21 cellular contexts compared by ENCODE assay signal in the genomic region with DNA sequence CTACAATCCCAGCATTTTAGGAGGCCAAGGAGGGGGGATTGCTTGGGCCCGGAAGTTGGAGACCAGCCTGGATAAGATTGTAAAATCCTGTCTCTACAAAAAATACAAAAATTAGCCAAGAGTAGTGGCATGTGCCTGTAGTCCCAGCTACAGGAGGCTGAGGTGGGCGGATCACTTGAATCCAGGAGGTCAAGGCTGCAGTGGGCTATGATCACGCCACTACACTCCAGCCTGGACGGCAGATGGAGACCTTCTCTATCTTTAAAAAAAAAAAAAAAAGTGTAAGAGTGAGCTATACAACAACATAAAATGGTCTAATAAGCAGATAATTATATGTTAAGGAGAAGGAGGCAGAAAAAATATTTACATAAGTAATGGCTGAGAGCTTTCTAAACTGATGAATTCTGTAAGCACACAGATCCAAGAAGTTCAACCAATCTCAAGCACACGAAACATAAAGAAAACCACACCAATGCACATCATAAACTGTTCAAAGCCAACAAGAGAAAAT.
"Had no signal": no experiment of that assay in that cellular context is flagged by ENCODE, and none has a peak within 500 bp of the region (broad histone marks: within the 10 kb centered on the region; RNA-seq: fewer than 3 reads in every experiment).

No MANE protein-coding gene starts in this region.

- H3K4me1 Mint-ChIP-seq: naive B cell; nephron progenitor cell; stimulated activated naive B cell treated with anti-CD40 and anti-IgM and Interleukin-4, amounts not matched to agents 10 μg/mL and 1 μg/mL and 100 μg/mL, for 72 hours; stimulated activated naive CD8-positive, alpha-beta T cell treated with anti-CD3 and anti-CD28 coated beads, Interleukin-15, amount 100 ng/mL, for 72 hours had no signal

- H3K9me3 ChIP-seq: esophagus squamous epithelium, gastroesophageal sphincter, left ventricle myocardium inferior, sigmoid colon, testis, tibial nerve, upper lobe of right lung, vagina had no signal

- H3K27ac ChIP-seq: esophagus squamous epithelium, gastroesophageal sphincter, left ventricle myocardium inferior, sigmoid colon, skin epidermis, testis, tibial nerve, upper lobe of right lung, vagina had no signal

- H3K27ac Mint-ChIP-seq: dendritic cell treated with granulocyte-macrophage colony-stimulating factor and Interleukin-4, amounts not matched to agents 40 ng/mL and 50 ng/mL, for 4 days; nephron progenitor cell; stimulated activated naive B cell treated with anti-CD40 and anti-IgM and Interleukin-4, amounts not matched to agents 10 μg/mL and 1 μg/mL and 100 μg/mL, for 72 hours had no signal

- H3K36me3 ChIP-seq: esophagus squamous epithelium, gastroesophageal sphincter, left ventricle myocardium inferior, sigmoid colon, tibial nerve, upper lobe of right lung, vagina had no signal

- H3K4me3 Mint-ChIP-seq: dendritic cell treated with granulocyte-macrophage colony-stimulating factor and Interleukin-4, amounts not matched to agents 40 ng/mL and 50 ng/mL, for 4 days; naive B cell; nephron progenitor cell; stimulated activated naive B cell treated with anti-CD40 and anti-IgM and Interleukin-4, amounts not matched to agents 10 μg/mL and 1 μg/mL and 100 μg/mL, for 72 hours; stimulated activated naive CD8-positive, alpha-beta T cell treated with anti-CD3 and anti-CD28 coated beads, Interleukin-15, amount 100 ng/mL, for 72 hours had no signal

- ATAC-seq: gastroesophageal sphincter; stimulated activated naive B cell treated with anti-CD40 and anti-IgM and Interleukin-4, amounts not matched to agents 10 μg/mL and 1 μg/mL and 100 μg/mL, for 72 hours; stimulated activated naive CD8-positive, alpha-beta T cell treated with anti-CD3 and anti-CD28 coated beads, Interleukin-15, amount 100 ng/mL, for 72 hours; upper lobe of right lung had no signal

- H3K9me3 Mint-ChIP-seq: dendritic cell treated with granulocyte-macrophage colony-stimulating factor and Interleukin-4, amounts not matched to agents 40 ng/mL and 50 ng/mL, for 4 days; stimulated activated naive CD8-positive, alpha-beta T cell treated with anti-CD3 and anti-CD28 coated beads, Interleukin-15, amount 100 ng/mL, for 72 hours had no signal

- H3K4me3 ChIP-seq: esophagus squamous epithelium, gastroesophageal sphincter, left ventricle myocardium inferior, lung, sigmoid colon, skin epidermis, testis, tibial nerve, upper lobe of right lung, vagina had no signal

- H3K27me3 ChIP-seq: esophagus squamous epithelium, gastroesophageal sphincter, sigmoid colon, testis, tibial nerve, upper lobe of right lung, vagina had no signal

- DNase-seq: esophagus squamous epithelium; foreskin fibroblast; glutamatergic neuron; islet precursor cell; left ventricle myocardium inferior; mesenchymal stem cell; naive B cell; nephron progenitor cell; sigmoid colon; stimulated activated CD4-positive, alpha-beta T cell treated with anti-CD3 and anti-CD28 coated beads, Interleukin-2, amount 100 ng/mL, for 24 hours; stimulated activated CD4-positive, alpha-beta T cell treated with anti-CD3 and anti-CD28 coated beads, Interleukin-4, amount 100 ng/mL, for 4 hours; stimulated activated naive B cell treated with anti-CD40 and anti-IgM and Interleukin-4, amounts not matched to agents 10 μg/mL and 1 μg/mL and 100 μg/mL, for 72 hours; stimulated activated naive CD8-positive, alpha-beta T cell treated with anti-CD3 and anti-CD28 coated beads, Interleukin-15, amount 100 ng/mL, for 72 hours; testis; upper lobe of right lung had no signal

- H3K36me3 Mint-ChIP-seq: stimulated activated naive B cell treated with anti-CD40 and anti-IgM and Interleukin-4, amounts not matched to agents 10 μg/mL and 1 μg/mL and 100 μg/mL, for 72 hours had no signal

- H3K4me1 ChIP-seq: esophagus squamous epithelium, gastroesophageal sphincter, left ventricle myocardium inferior, sigmoid colon, testis, tibial nerve, upper lobe of right lung, vagina had no signal
